Comparison of ENCODE assay signal across 12 cellular contexts in the genomic region with DNA sequence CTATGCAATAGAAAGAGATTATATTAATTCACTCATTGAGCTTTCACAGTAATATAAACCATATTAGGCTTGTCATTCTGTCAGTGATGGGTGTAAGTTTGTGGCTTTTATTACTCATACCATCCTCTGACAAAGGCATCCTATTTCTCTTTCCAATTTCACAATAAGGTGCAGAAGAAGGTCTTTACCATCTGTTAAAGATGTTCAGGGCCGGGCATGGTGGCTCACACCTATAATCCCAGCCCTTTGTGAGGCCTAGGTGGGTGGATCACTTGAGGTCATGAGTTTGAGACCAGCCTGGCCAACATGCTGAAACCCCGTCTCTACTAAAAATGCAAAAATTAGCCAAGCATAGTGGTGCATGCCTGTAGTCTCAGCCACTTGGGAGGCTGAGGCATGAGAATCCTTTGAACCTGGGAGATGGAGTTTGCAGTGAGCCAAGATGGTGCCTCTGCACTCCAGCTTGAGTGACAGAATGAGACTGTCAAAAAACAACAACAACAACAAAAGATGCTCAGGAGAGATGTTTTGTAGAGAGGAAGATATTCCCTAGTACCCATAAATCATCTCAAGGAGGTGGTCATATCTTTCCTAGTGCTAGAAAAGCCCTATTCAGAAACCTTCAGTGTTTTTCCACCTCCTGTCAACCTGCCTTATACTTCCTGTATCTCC. TPM values are rescaled to one million over a fixed set of nuclear protein-coding genes. Genes with fewer than 3 reads are reported as not detected.
DNase-seq lines count a peak whose midpoint lies in the region; ATAC-seq and TF ChIP-seq lines count a peak whose summit lies in the region.
"Not testable (repeated sequence)": the region's sequence is repeated elsewhere in the genome, so short reads cannot be mapped to it uniquely, and the experiment has no call there.
"Had no signal": no experiment of that assay in that cellular context is flagged by ENCODE, and none has a peak within 500 bp of the region (broad histone marks: within the 10 kb centered on the region; RNA-seq: fewer than 3 reads in every experiment).

No MANE protein-coding gene starts in this region.

- TSS peak; percentile 100 for BruUV-seq in mammary epithelial cell (replicated peaks; lab: Mats Ljungman, UMichigan)

- not testable (repeated sequence) for H3K9me3 Mint-ChIP-seq in activated CD4-positive, alpha-beta memory T cell treated with anti-CD3 and anti-CD28 coated beads for 36 hours; activated T-helper 17 cell treated with anti-CD3 and anti-CD28 coated beads, Interleukin-2, amount 50 U/mL, for 72 hours

- H3K79me2 ChIP-seq in mammary epithelial cell (ENCODE audit: insufficient read depth, low read length), result not testable (repeated sequence)

- H3K4me3 ChIP-seq in mammary epithelial cell (replicated peaks in 1 of 3; ENCODE audit: insufficient read depth in 1 of 3, low read depth in 2 of 3, low read length in 3 of 3), result not testable (repeated sequence)

- dilution Hi-C loops in mammary epithelial cell (cut with HindIII; ENCODE audit: low sequenced_read_pairs), result not testable (repeated sequence)

- in situ Hi-C loops in mammary epithelial cell (cut with MboI; ENCODE audit: low sequenced_read_pairs in 2 of 2), result not testable (repeated sequence)

- TF ChIP-seq CTCF in mammary epithelial cell (conservative IDR thresholded peaks at IDR 0.05 in 1 of 2, IDR thresholded peaks at IDR 0.05 in 1 of 2; ENCODE audit: extremely low read depth in 1 of 2, insufficient read depth in 1 of 2, low read depth in 1 of 2, low read length in 2 of 2); foreskin keratinocyte (conservative IDR thresholded peaks at IDR 0.05): not testable (repeated sequence)

- H3K27me3 Mint-ChIP-seq in activated CD4-positive, alpha-beta memory T cell treated with anti-CD3 and anti-CD28 coated beads for 36 hours; activated T-helper 17 cell treated with anti-CD3 and anti-CD28 coated beads, Interleukin-2, amount 50 U/mL, for 72 hours: not testable (repeated sequence)

- not testable (repeated sequence) for H3K9me3 ChIP-seq in mammary epithelial cell (replicated peaks; ENCODE audit: insufficient read depth, low read length)

- H3K27ac ChIP-seq in mammary epithelial cell (ENCODE audit: insufficient read depth, low read depth, low read length); foreskin keratinocyte: not testable (repeated sequence)

- H3K27me3 ChIP-seq in mammary epithelial cell (ENCODE audit: insufficient read depth, low read length); foreskin keratinocyte: not testable (repeated sequence)

- peak overlapping the region; percentile 19 for H3K27ac Mint-ChIP-seq in activated CD4-positive, alpha-beta memory T cell treated with anti-CD3 and anti-CD28 coated beads for 36 hours
- not testable (repeated sequence) for H3K27ac Mint-ChIP-seq in activated T-helper 17 cell treated with anti-CD3 and anti-CD28 coated beads, Interleukin-2, amount 50 U/mL, for 72 hours

- CTCF ChIA-PET in activated CD4-positive, alpha-beta memory T cell treated with anti-CD3 and anti-CD28 coated beads for 36 hours (lab: Charles Lee); mammary epithelial cell (lab: Charles Lee; ENCODE audit: low non-redundant PET): not testable (repeated sequence)

- peak; percentile 16 for DNase-seq in EL
- peak; percentile 37 for DNase-seq in NK-92 treated with Interleukin-12 subunit alpha and Interleukin-12 subunit beta, amount 100 ng/mL, for 24 hours (lab: John Stamatoyannopoulos, UW)
- peak; percentile 69 for DNase-seq in activated CD4-positive, alpha-beta memory T cell treated with anti-CD3 and anti-CD28 coated beads for 36 hours
- peak; percentile 81 for DNase-seq in mammary epithelial cell
- peak; percentile 27 to 37 for DNase-seq in foreskin keratinocyte
- peak; percentile 21 to 36 (median 27) for DNase-seq in stimulated activated CD4-positive, alpha-beta T cell treated with anti-CD3 and anti-CD28 coated beads, Interleukin-12 subunit alpha, Interleukin-12 subunit beta, amount 100 ng/mL, for 48 hours (ENCODE audit: low read depth in 2 of 3, low spot score in 1 of 3)

- not testable (repeated sequence) for H4K20me1 ChIP-seq in mammary epithelial cell (ENCODE audit: insufficient read depth, low read length)

- H3K4me1 ChIP-seq in mammary epithelial cell (ENCODE audit: insufficient read depth, low read length) (peaks cover 37% of the 10 kb centered on the region), foreskin keratinocyte (peaks cover 18% of the 10 kb centered on the region)

- peaks cover 48% of the 10 kb centered on the region for H3K36me3 Mint-ChIP-seq in activated CD4-positive, alpha-beta memory T cell treated with anti-CD3 and anti-CD28 coated beads for 36 hours
- peaks cover 74% of the 10 kb centered on the region for H3K36me3 Mint-ChIP-seq in activated T-helper 17 cell treated with anti-CD3 and anti-CD28 coated beads, Interleukin-2, amount 50 U/mL, for 72 hours (ENCODE audit: low read depth)

- intact Hi-C loops in activated CD4-positive, alpha-beta memory T cell treated with anti-CD3 and anti-CD28 coated beads for 36 hours (cut with micrococcal nuclease), result loop anchor here (2.0 kb wide), 1 partner anchor 24 kb away; no protein-coding TSS in a partner anchor
- intact Hi-C loops in mammary epithelial cell (cut with micrococcal nuclease), result not testable (repeated sequence)

- H2AFZ ChIP-seq in mammary epithelial cell (ENCODE audit: low read depth, low read length), result not testable (repeated sequence)

- not testable (repeated sequence) for H3K4me2 ChIP-seq in mammary epithelial cell (ENCODE audit: insufficient read depth, low read depth, low read length)

- H3K4me3 Mint-ChIP-seq in activated CD4-positive, alpha-beta memory T cell treated with anti-CD3 and anti-CD28 coated beads for 36 hours, result not testable (repeated sequence)
- H3K4me3 Mint-ChIP-seq in activated T-helper 17 cell treated with anti-CD3 and anti-CD28 coated beads, Interleukin-2, amount 50 U/mL, for 72 hours, result peak overlapping the region; percentile 29

- H3K9ac ChIP-seq in mammary epithelial cell (ENCODE audit: insufficient read depth, low read length), result not testable (repeated sequence)

- POLR2A ChIA-PET in activated CD4-positive, alpha-beta memory T cell treated with anti-CD3 and anti-CD28 coated beads for 36 hours (lab: Charles Lee), result interaction anchor here (0.9 kb wide), 1 partner anchor 38 kb away, joined by 5 read pairs; no protein-coding TSS in a partner anchor

- peak; percentile 93 for ATAC-seq in activated T-helper 17 cell treated with anti-CD3 and anti-CD28 coated beads, Interleukin-2, amount 50 U/mL, for 72 hours (replicated peaks)
- ATAC-seq in foreskin keratinocyte, result peak; percentile 47

- H3K4me1 Mint-ChIP-seq in activated CD4-positive, alpha-beta memory T cell treated with anti-CD3 and anti-CD28 coated beads for 36 hours (ENCODE audit: low read depth), result peaks cover 66% of the 10 kb centered on the region
- peaks cover 32% of the 10 kb centered on the region for H3K4me1 Mint-ChIP-seq in activated T-helper 17 cell treated with anti-CD3 and anti-CD28 coated beads, Interleukin-2, amount 50 U/mL, for 72 hours

- WGBS in mammary epithelial cell (ENCODE audit: low coverage, missing lambda C conversion rate), result 8% methylated on average over 2 of the region's 2 CpGs

- not testable (repeated sequence) for H3K36me3 ChIP-seq in mammary epithelial cell (ENCODE audit: insufficient read depth, low read length)

RNA-seq across cellular contexts. Expression of a gene that starts 56.0 kb away (rescaled TPM):
- total RNA-seq in activated CD4-positive, alpha-beta memory T cell treated with anti-CD3 and anti-CD28 coated beads for 36 hours, result under 1 TPM; 0.12 to 0.14 TPM
- under 1 TPM; 0.15 to 0.40 TPM for total RNA-seq in activated T-helper 17 cell treated with anti-CD3 and anti-CD28 coated beads, Interleukin-2, amount 50 U/mL, for 72 hours
- total RNA-seq in mammary epithelial cell (not detected), foreskin keratinocyte (not detected in 2 replicates)
- polyA plus RNA-seq in mammary epithelial cell (not detected), foreskin keratinocyte (not detected in 2 replicates)
- not detected for polyA minus RNA-seq in mammary epithelial cell
- total RNA-seq: heart right ventricle, NCI-H460, PC-9 had no signal
- polyA plus RNA-seq: adipose tissue, heart right ventricle, IgD-negative memory B cell had no signal

Comparison
In these comparisons a context has a peak if more than half of its experiments do, and no peak if none do; other contexts are left out.
1. DNase-seq: peak in every context shown above with its lines; median percentile 81 in mammary epithelial cell; 69 in activated CD4-positive, alpha-beta memory T cell treated with anti-CD3 and anti-CD28 coated beads for 36 hours; 37 in NK-92 treated with Interleukin-12 subunit alpha and Interleukin-12 subunit beta, amount 100 ng/mL, for 24 hours; 32 in foreskin keratinocyte; 27 in stimulated activated CD4-positive, alpha-beta T cell treated with anti-CD3 and anti-CD28 coated beads, Interleukin-12 subunit alpha, Interleukin-12 subunit beta, amount 100 ng/mL, for 48 hours; 16 in EL.